Comparison of ENCODE assay signal across 16 cellular contexts in the genomic region with DNA sequence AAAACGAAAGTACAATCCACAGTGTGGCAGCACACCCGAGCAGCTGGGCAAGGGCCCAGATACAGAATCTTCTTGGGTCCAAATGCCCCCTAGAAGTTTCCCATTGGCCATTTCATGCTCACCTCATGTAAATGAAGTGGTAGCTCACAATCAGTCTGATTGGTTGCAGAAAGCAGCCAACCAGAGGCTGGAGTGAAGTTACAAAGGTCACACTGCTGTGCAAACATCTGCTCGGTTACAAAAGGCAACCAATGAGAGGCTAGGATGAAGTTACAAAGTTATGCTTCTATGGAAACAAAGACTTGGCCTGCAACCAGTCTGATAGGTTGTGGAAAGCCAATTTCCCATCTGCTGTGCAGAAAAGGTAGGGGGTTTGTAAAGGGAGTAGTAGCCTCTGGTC.
DNase-seq lines count a peak whose midpoint lies in the region; ATAC-seq and TF ChIP-seq lines count a peak whose summit lies in the region.
"Had no signal": no experiment of that assay in that cellular context is flagged by ENCODE, and none has a peak within 500 bp of the region (broad histone marks: within the 10 kb centered on the region; RNA-seq: fewer than 3 reads in every experiment).

No MANE protein-coding gene starts in this region.

- CTCF ChIA-PET in Panc1 (lab: Charles Lee) = no interaction called here

- POLR2A ChIA-PET in Panc1 (lab: Charles Lee) = interaction anchor here (0.6 kb wide), 1 partner anchor 1329 kb away, joined by 3 read pairs; no protein-coding TSS in a partner anchor

- TF ChIP-seq CTCF in AG10803 (conservative IDR thresholded peaks at IDR 0.05; ENCODE audit: low read length) = no peak
- TF ChIP-seq CTCF in HFF-Myc (IDR thresholded peaks at IDR 0.05; ENCODE audit: low read depth, low read length, missing control alignments) = no peak
- TF ChIP-seq CTCF in Panc1 (IDR thresholded peaks at IDR 0.05) = no peak
- no peak for TF ChIP-seq CTCF in fibroblast of villous mesenchyme (IDR thresholded peaks at IDR 0.05; ENCODE audit: insufficient read depth, low read depth, low read length)

- BruUV-seq in Panc1 (replicated peaks; lab: Mats Ljungman, UMichigan) = no TSS peak

- ATAC-seq in Panc1 = peak; percentile 66
- ATAC-seq: activated T-helper 17 cell treated with anti-CD3 and anti-CD28 coated beads, Interleukin-2, amount 50 U/mL, for 72 hours had no signal

- DNase-seq in AG10803 (ENCODE audit: low read depth) (peak; percentile 8), HFF-Myc (ENCODE audit: extremely low read depth, low read depth) (peak; percentile 22), Panc1 (ENCODE audit: low read depth, low spot score) (no peak), fibroblast of villous mesenchyme (ENCODE audit: low read depth) (peak; percentile 14), midbrain (lab: John Stamatoyannopoulos, UW) (no peak), NCI-H345 treated with DMSO at 0.1 percent for 48 hours (lab: John Stamatoyannopoulos, UW; ENCODE audit: unreplicated experiment) (no peak), cerebellum (ENCODE audit: low spot score) (no peak)
- DNase-seq in activated CD4-positive, alpha-beta T cell treated with anti-CD3 and anti-CD28 coated beads for 1 hour = no peak
- DNase-seq: activated CD4-positive, alpha-beta T cell treated with anti-CD3 and anti-CD28 coated beads, Interleukin-2, amount 50 U/mL, for 4 hours; anterior cingulate cortex; KG1; NCI-H2081 treated with DMSO at 0.1 percent for 48 hours; Peyer's patch; T-helper 2 cell had no signal

- H3K4me3 ChIP-seq in AG10803 (ENCODE audit: low read length) (no peak overlapping the region), HFF-Myc (replicated peaks; ENCODE audit: low read depth, low read length) (no peak overlapping the region), Panc1 (ENCODE audit: low read depth in 2 of 2, low read length in 2 of 2) (peak overlapping the region; percentile 4 to 30; a peak in 3 of 4 replicates), fibroblast of villous mesenchyme (ENCODE audit: low read depth, low read length) (no peak overlapping the region)
- H3K4me3 ChIP-seq: Peyer's patch had no signal

- H3K36me3 ChIP-seq in Panc1 (ENCODE audit: control insufficient read depth, insufficient read depth, low read length) = no peaks in the 10 kb centered on the region
- H3K36me3 ChIP-seq: Peyer's patch had no signal

- no peaks in the 10 kb centered on the region; the same call in 1 of the 2 replicates for H3K9me3 ChIP-seq in Panc1 (ENCODE audit: control insufficient read depth, insufficient read depth, low read depth, low read length)
- H3K9me3 ChIP-seq: Peyer's patch had no signal

- H3K4me1 ChIP-seq in Panc1 (ENCODE audit: control insufficient read depth, insufficient read depth, low read length) = no peaks in the 10 kb centered on the region; the same call in 1 of the 2 replicates
- H3K4me1 ChIP-seq: parathyroid adenoma, Peyer's patch had no signal

- in situ Hi-C loops in Panc1 (cut with HindIII; ENCODE audit: low pct_unique_long_range_greater_than_20kb, low sequenced_read_pairs) = no loop called here

- intact Hi-C loops in Panc1 (cut with micrococcal nuclease; ENCODE audit: unreplicated experiment) = no loop called here

- H3K27ac ChIP-seq in Panc1 (ENCODE audit: low read length) = no peak overlapping the region
- H3K27ac ChIP-seq: parathyroid adenoma, Peyer's patch had no signal

- no peaks in the 10 kb centered on the region for H3K27me3 ChIP-seq in Panc1 (ENCODE audit: control insufficient read depth, insufficient read depth, low read length)
- H3K27me3 ChIP-seq: Peyer's patch had no signal

Comparison
In these comparisons a context has a peak if more than half of its experiments do, and no peak if none do; other contexts are left out.
1. DNase-seq: peak in AG10803 (single experiment), HFF-Myc (single experiment) and fibroblast of villous mesenchyme (single experiment); none in Panc1 (single experiment), midbrain (single experiment), NCI-H345 treated with DMSO at 0.1 percent for 48 hours (single experiment), activated CD4-positive, alpha-beta T cell treated with anti-CD3 and anti-CD28 coated beads for 1 hour (single experiment) and cerebellum (single experiment).
2. H3K4me3 ChIP-seq: peak in Panc1 (2 of 2); none in AG10803 (single experiment), HFF-Myc (single experiment) and fibroblast of villous mesenchyme (single experiment).